ENCODE assay signal across 20 cellular contexts in the genomic region with DNA sequence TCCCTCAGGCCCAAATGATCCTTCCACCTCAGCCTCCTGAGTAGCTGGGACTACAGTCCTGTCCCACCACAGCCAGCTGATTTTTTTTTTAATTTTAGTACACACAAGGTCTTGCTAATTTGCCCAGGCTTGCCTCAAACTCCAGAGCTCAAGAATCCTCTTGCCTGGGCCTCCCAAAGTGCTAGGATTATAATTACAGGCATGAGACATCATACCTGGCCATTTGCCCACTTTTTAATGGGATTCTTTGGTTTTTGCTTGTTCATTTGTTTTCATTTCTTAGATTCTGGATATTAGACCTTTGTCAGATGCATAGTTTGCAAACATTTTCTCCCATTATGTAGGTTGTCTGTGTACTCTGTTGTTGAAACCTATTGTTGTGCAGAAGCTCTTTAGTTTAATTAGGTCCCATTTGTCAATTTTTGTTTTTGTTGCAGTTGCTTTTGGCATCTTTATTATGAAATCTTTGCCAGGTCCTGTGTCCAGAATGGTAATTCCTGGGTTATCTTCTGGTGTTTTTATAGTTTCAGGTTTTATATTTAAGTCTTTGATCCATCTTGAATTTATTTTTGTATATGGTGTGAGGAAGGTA.
A peak's percentile ranks its signal among the peaks of the same experiment; 100 is the strongest.
DNase-seq lines count a peak whose midpoint lies in the region; ATAC-seq, FAIRE-seq and TF ChIP-seq lines count a peak whose summit lies in the region.
"Had no signal": no experiment of that assay in that cellular context is flagged by ENCODE, and none has a peak within 500 bp of the region (broad histone marks: within the 10 kb centered on the region; RNA-seq: fewer than 3 reads in every experiment).

No MANE protein-coding gene starts in this region.

- H3K9me3 ChIP-seq in keratinocyte (ENCODE audit: control insufficient read depth, low read depth, low read length) (no peaks in the 10 kb centered on the region), mucosa of descending colon (peaks cover 3% of the 10 kb centered on the region)
- H3K9me3 ChIP-seq: ovary, SJCRH30, uterus had no signal

- H3K4me2 ChIP-seq in keratinocyte (ENCODE audit: control insufficient read depth, extremely low read depth, insufficient read depth, low read depth, low read length): no peak overlapping the region

- H3K79me2 ChIP-seq in keratinocyte (ENCODE audit: control insufficient read depth, insufficient read depth, low read length): no peaks in the 10 kb centered on the region

- H3K9me1 ChIP-seq in keratinocyte (ENCODE audit: control insufficient read depth, extremely low read depth, insufficient read depth, low read length): no peaks in the 10 kb centered on the region

- H3K9ac ChIP-seq in keratinocyte (ENCODE audit: control insufficient read depth, extremely low read depth, insufficient read depth, low read length): no peak overlapping the region

- in situ Hi-C loops in astrocyte of the cerebellum (cut with HindIII; ENCODE audit: low sequenced_read_pairs): no loop called here

- FAIRE-seq in keratinocyte (lab: Jason Lieb, UNC): no peak
- FAIRE-seq: endothelial cell of umbilical vein, GM12891 had no signal

- H3K27ac ChIP-seq in keratinocyte (ENCODE audit: control insufficient read depth, insufficient read depth, low read length): no peak overlapping the region
- H3K27ac ChIP-seq: ovary, SJCRH30, uterus had no signal

- no peak overlapping the region for H3K4me3 ChIP-seq in astrocyte of the cerebellum (ENCODE audit: low read depth, low read length)
- H3K4me3 ChIP-seq in keratinocyte (ENCODE audit: control insufficient read depth in 2 of 3, extremely low read depth in 1 of 3, insufficient read depth in 2 of 3, low read depth in 1 of 3, low read length in 3 of 3): no peak overlapping the region
- no peak overlapping the region for H3K4me3 ChIP-seq in mucosa of descending colon
- H3K4me3 ChIP-seq: ovary, SJCRH30, uterus had no signal

- peaks cover 11% of the 10 kb centered on the region for H3K4me1 ChIP-seq in keratinocyte (ENCODE audit: control insufficient read depth, extremely low read depth, insufficient read depth, low read length)
- H3K4me1 ChIP-seq in mucosa of descending colon (ENCODE audit: low read depth): no peaks in the 10 kb centered on the region
- H3K4me1 ChIP-seq: SJCRH30, uterus had no signal

- intact Hi-C loops in mucosa of descending colon (cut with DNase I, micrococcal nuclease): no loop called here

- H3K36me3 ChIP-seq in keratinocyte (ENCODE audit: control insufficient read depth in 2 of 2, extremely low read depth in 1 of 2, insufficient read depth in 2 of 2, low read length in 2 of 2) (no peaks in the 10 kb centered on the region), mucosa of descending colon (ENCODE audit: low read depth) (no peaks in the 10 kb centered on the region)
- H3K36me3 ChIP-seq: ovary, SJCRH30, uterus had no signal

- H2AFZ ChIP-seq in keratinocyte (ENCODE audit: control insufficient read depth, low read length): no peak overlapping the region

- TF ChIP-seq CTCF in astrocyte of the cerebellum (IDR thresholded peaks at IDR 0.05; ENCODE audit: low read depth, low read length, missing control alignments) (no peak), keratinocyte (optimal IDR thresholded peaks at IDR 0.05 in 1 of 3, IDR thresholded peaks at IDR 0.05 in 1 of 3, conservative IDR thresholded peaks at IDR 0.05 in 1 of 3; ENCODE audit: extremely low read depth in 1 of 3, insufficient read depth in 2 of 3, low read length in 3 of 3) (no peak), mucosa of descending colon (IDR thresholded peaks at IDR 0.05) (no peak)

- no peaks in the 10 kb centered on the region for H4K20me1 ChIP-seq in keratinocyte (ENCODE audit: control insufficient read depth, extremely low read depth, insufficient read depth, low read length)

- DNase-seq in EH (ENCODE audit: low read depth) (peak; percentile 67), NCI-H1105 (lab: John Stamatoyannopoulos, UW) (peak; percentile 94), astrocyte of the cerebellum (ENCODE audit: low read depth) (peak; percentile 16), keratinocyte (ENCODE audit: low read depth, low spot score) (peak; percentile 15), mucosa of descending colon (no peak)
- DNase-seq: activated CD4-positive, alpha-beta T cell treated with anti-CD3 and anti-CD28 coated beads, Interleukin-2, amount 10 ng/mL, durations not matched to agents 7 days and 5 days; activated naive CD8-positive, alpha-beta T cell treated with anti-CD3 and anti-CD28 coated beads for 36 hours; activated T-cell treated with anti-CD3 and anti-CD28 coated beads, Interleukin-2, amount 50 U/mL, for 1 hour; Karpas-422; kidney glomerular epithelial cell; NCI-H1930; ovary; stimulated activated naive CD8-positive, alpha-beta T cell treated with anti-CD3 and anti-CD28 coated beads, Interleukin-15, amount 100 ng/mL, for 72 hours; T1000; uterus had no signal

- no peaks in the 10 kb centered on the region for H3K27me3 ChIP-seq in keratinocyte (ENCODE audit: control insufficient read depth, extremely low read depth, insufficient read depth, low read length)
- H3K27me3 ChIP-seq: ovary, SJCRH30, uterus had no signal

- dilution Hi-C loops in keratinocyte (cut with MboI; ENCODE audit: extremely low pct_ligation_motif_present, low sequenced_read_pairs): no loop called here

- ATAC-seq in HG03378 (IDR thresholded peaks at IDR 0.05; ENCODE audit: unreplicated experiment): no peak
- no peak for ATAC-seq in GM18870 (IDR thresholded peaks at IDR 0.05; ENCODE audit: unreplicated experiment)
- ATAC-seq in mucosa of descending colon: no peak
- ATAC-seq: stimulated activated naive CD8-positive, alpha-beta T cell treated with anti-CD3 and anti-CD28 coated beads, Interleukin-15, amount 100 ng/mL, for 72 hours had no signal

Comparison
In these comparisons a context has a peak if more than half of its experiments do, and no peak if none do; other contexts are left out.
1. DNase-seq: peak in EH (single experiment), NCI-H1105 (single experiment), astrocyte of the cerebellum (single experiment) and keratinocyte (single experiment); none in mucosa of descending colon (0 of 3).